18 cellular contexts compared by ENCODE assay signal in the genomic region with DNA sequence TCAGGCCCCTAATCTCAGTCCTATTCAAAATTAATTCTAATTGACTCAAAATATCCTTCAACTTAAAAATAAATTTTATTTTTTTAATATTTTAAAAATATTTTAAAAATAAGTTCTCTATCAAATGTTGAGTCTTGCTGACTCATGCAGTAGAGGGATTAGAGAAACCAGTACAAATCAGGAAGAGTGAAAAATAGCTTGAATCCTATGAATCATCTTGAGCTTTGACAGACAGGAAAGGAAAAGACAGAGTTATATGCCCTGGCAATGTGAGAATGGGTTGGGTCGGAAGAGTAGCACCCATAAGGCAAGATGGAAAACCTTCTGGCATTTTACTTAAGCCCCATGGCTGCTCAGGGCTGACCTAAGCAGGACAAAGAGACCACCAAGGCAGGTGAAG.
DNase-seq lines count a peak whose midpoint lies in the region; ATAC-seq, FAIRE-seq and TF ChIP-seq lines count a peak whose summit lies in the region.
"Had no signal": no experiment of that assay in that cellular context is flagged by ENCODE, and none has a peak within 500 bp of the region (broad histone marks: within the 10 kb centered on the region; RNA-seq: fewer than 3 reads in every experiment).

No MANE protein-coding gene starts in this region.

- H3K4me1 ChIP-seq in astrocyte (ENCODE audit: insufficient read depth, low read length): peaks cover 22% of the 10 kb centered on the region
- H3K4me1 ChIP-seq: body of pancreas had no signal

- TF ChIP-seq CTCF in astrocyte (IDR thresholded peaks at IDR 0.05; ENCODE audit: insufficient read depth, low read depth, low read length): no peak

- no peaks in the 10 kb centered on the region for H3K9me3 ChIP-seq in astrocyte (ENCODE audit: insufficient read depth, low read depth, low read length)
- H3K9me3 ChIP-seq: body of pancreas had no signal

- no peak for ATAC-seq in HG03457 (IDR thresholded peaks at IDR 0.05; ENCODE audit: unreplicated experiment)
- ATAC-seq: body of pancreas; stimulated activated memory B cell treated with anti-CD40 and anti-IgM and Interleukin-4, amounts not matched to agents 10 μg/mL and 1 μg/mL and 100 μg/mL, for 72 hours had no signal

- no peaks in the 10 kb centered on the region for H4K20me1 ChIP-seq in astrocyte (ENCODE audit: insufficient read depth, low read length)

- H3K79me2 ChIP-seq in astrocyte (ENCODE audit: insufficient read depth, low read length): no peaks in the 10 kb centered on the region

- no peaks in the 10 kb centered on the region for H3K36me3 Mint-ChIP-seq in astrocyte (ENCODE audit: low read depth, unreplicated experiment)
- H3K36me3 Mint-ChIP-seq: memory B cell; stimulated activated memory B cell treated with anti-CD40 and anti-IgM and Interleukin-4, amounts not matched to agents 10 μg/mL and 1 μg/mL and 100 μg/mL, for 72 hours had no signal

- H3K4me3 ChIP-seq in astrocyte (ENCODE audit: insufficient read depth, low read depth, low read length): no peak overlapping the region
- H3K4me3 ChIP-seq: body of pancreas had no signal

- H3K9ac ChIP-seq in astrocyte (ENCODE audit: low read length): no peak overlapping the region

- H3K9me3 Mint-ChIP-seq in astrocyte (ENCODE audit: unreplicated experiment): peaks cover 4% of the 10 kb centered on the region
- H3K9me3 Mint-ChIP-seq: H9, memory B cell had no signal

- H3K27me3 ChIP-seq in astrocyte (ENCODE audit: insufficient read depth, low read length): no peaks in the 10 kb centered on the region
- H3K27me3 ChIP-seq: body of pancreas had no signal

- no peak overlapping the region for H2AFZ ChIP-seq in astrocyte (ENCODE audit: low read depth, low read length)

- no peaks in the 10 kb centered on the region for H3K36me3 ChIP-seq in astrocyte (ENCODE audit: insufficient read depth, low read length)

- peak overlapping the region; percentile 41 for H3K4me2 ChIP-seq in astrocyte (ENCODE audit: low read length)

- no peaks in the 10 kb centered on the region for H3K27me3 Mint-ChIP-seq in astrocyte (ENCODE audit: low read depth, unreplicated experiment)
- H3K27me3 Mint-ChIP-seq: stimulated activated memory B cell treated with anti-CD40 and anti-IgM and Interleukin-4, amounts not matched to agents 10 μg/mL and 1 μg/mL and 100 μg/mL, for 72 hours had no signal

- peaks cover 35% of the 10 kb centered on the region for H3K4me1 Mint-ChIP-seq in astrocyte (ENCODE audit: low read depth, unreplicated experiment)

- DNase-seq in CD1c-positive myeloid dendritic cell (ENCODE audit: extremely low spot score) (peak; percentile 40), LHCN-M2 (ENCODE audit: low read depth) (peak; percentile 83), astrocyte (ENCODE audit: low read depth) (peak; percentile 45), kidney tubule cell (ENCODE audit: low spot score) (peak; percentile 73), GM19240 (ENCODE audit: insufficient read length, low spot score) (no peak)
- DNase-seq in stimulated activated CD4-positive, alpha-beta T cell treated with anti-CD3 and anti-CD28 coated beads, Interleukin-2, amount 100 ng/mL, for 48 hours: no peak
- no peak for DNase-seq in activated CD8-positive, alpha-beta memory T cell treated with anti-CD3 and anti-CD28 coated beads, Interleukin-2, amount 50 U/mL, for 4 hours
- DNase-seq: activated CD4-positive, alpha-beta T cell treated with anti-CD3 and anti-CD28 coated beads for 4 hours; body of pancreas; C1 segment of cervical spinal cord; H9; NCI-H187 treated with DMSO at 0.1 percent for 48 hours; NCI-H774; stimulated activated CD4-positive, alpha-beta T cell treated with anti-CD3 and anti-CD28 coated beads, Interleukin-4, amount 100 ng/mL, for 1 hour had no signal

- H3K27ac ChIP-seq in astrocyte (ENCODE audit: low read depth, low read length): no peak overlapping the region
- H3K27ac ChIP-seq: body of pancreas had no signal

- no peak overlapping the region for H3K4me3 Mint-ChIP-seq in astrocyte (ENCODE audit: unreplicated experiment)
- H3K4me3 Mint-ChIP-seq: activated T-helper 1 cell treated with anti-CD3 and anti-CD28 coated beads, Interleukin-12 subunit alpha, Interleukin-12 subunit beta, Interleukin-2, Interleukin-4 antibody, amounts not matched to agents 30 ng/mL and 10 ng/mL and 1 ng/mL, durations not matched to agents 14 hours and 24 hours and 36 hours; H9; memory B cell; stimulated activated memory B cell treated with anti-CD40 and anti-IgM and Interleukin-4, amounts not matched to agents 10 μg/mL and 1 μg/mL and 100 μg/mL, for 72 hours had no signal

- H3K27ac Mint-ChIP-seq in astrocyte (ENCODE audit: unreplicated experiment): peak overlapping the region; percentile 94
- H3K27ac Mint-ChIP-seq: activated T-helper 1 cell treated with anti-CD3 and anti-CD28 coated beads, Interleukin-12 subunit alpha, Interleukin-12 subunit beta, Interleukin-2, Interleukin-4 antibody, amounts not matched to agents 30 ng/mL and 10 ng/mL and 1 ng/mL, durations not matched to agents 14 hours and 24 hours and 36 hours; H9; memory B cell; stimulated activated memory B cell treated with anti-CD40 and anti-IgM and Interleukin-4, amounts not matched to agents 10 μg/mL and 1 μg/mL and 100 μg/mL, for 72 hours had no signal

- FAIRE-seq in astrocyte (lab: Jason Lieb, UNC): no peak

Comparison
In these comparisons a context has a peak if more than half of its experiments do, and no peak if none do; other contexts are left out.
1. DNase-seq: peak in CD1c-positive myeloid dendritic cell (single experiment), LHCN-M2 (single experiment), astrocyte (single experiment) and kidney tubule cell (single experiment); none in GM19240 (single experiment), stimulated activated CD4-positive, alpha-beta T cell treated with anti-CD3 and anti-CD28 coated beads, Interleukin-2, amount 100 ng/mL, for 48 hours (0 of 2) and activated CD8-positive, alpha-beta memory T cell treated with anti-CD3 and anti-CD28 coated beads, Interleukin-2, amount 50 U/mL, for 4 hours (single experiment).